In genomic region chr11:28836285-28837081, GRCh38 we compare ENCODE assay signal across 12 cellular contexts.
DNase-seq lines count a peak whose midpoint lies in the region; ATAC-seq, FAIRE-seq and TF ChIP-seq lines count a peak whose summit lies in the region.
"Had no signal": no experiment of that assay in that cellular context is flagged by ENCODE, and none has a peak within 500 bp of the region (broad histone marks: within the 10 kb centered on the region; RNA-seq: fewer than 3 reads in every experiment).

No MANE protein-coding gene starts in this region.

- no peaks in the 10 kb centered on the region for H3K27me3 Mint-ChIP-seq in activated CD8-positive, alpha-beta T cell treated with anti-CD3 and anti-CD28 coated beads, Interleukin-2, amount 10 ng/mL, durations not matched to agents 7 days and 5 days (ENCODE audit: low read depth)

- H3K4me1 Mint-ChIP-seq in activated CD8-positive, alpha-beta T cell treated with anti-CD3 and anti-CD28 coated beads, Interleukin-2, amount 10 ng/mL, durations not matched to agents 7 days and 5 days (ENCODE audit: low read depth) = no peaks in the 10 kb centered on the region
- H3K4me1 Mint-ChIP-seq: stimulated activated effector memory CD8-positive, alpha-beta T cell treated with anti-CD3 and anti-CD28 coated beads, Interleukin-12 subunit alpha, Interleukin-12 subunit beta, amount 100 ng/mL, for 72 hours had no signal

- H3K4me3 ChIP-seq in fibroblast of mammary gland (ENCODE audit: control insufficient read depth, low read depth, low read length) = no peak overlapping the region
- H3K4me3 ChIP-seq: psoas muscle had no signal

- POLR2A ChIA-PET in activated CD8-positive, alpha-beta T cell treated with anti-CD3 and anti-CD28 coated beads, Interleukin-2, amount 10 ng/mL, durations not matched to agents 7 days and 5 days (lab: Charles Lee) = no interaction called here

- H3K36me3 Mint-ChIP-seq in activated CD8-positive, alpha-beta T cell treated with anti-CD3 and anti-CD28 coated beads, Interleukin-2, amount 10 ng/mL, durations not matched to agents 7 days and 5 days (ENCODE audit: low read depth) = no peaks in the 10 kb centered on the region
- H3K36me3 Mint-ChIP-seq: stimulated activated effector memory CD8-positive, alpha-beta T cell treated with anti-CD3 and anti-CD28 coated beads, Interleukin-12 subunit alpha, Interleukin-12 subunit beta, amount 100 ng/mL, for 72 hours had no signal

- no peak overlapping the region for H3K4me3 Mint-ChIP-seq in activated CD8-positive, alpha-beta T cell treated with anti-CD3 and anti-CD28 coated beads, Interleukin-2, amount 10 ng/mL, durations not matched to agents 7 days and 5 days
- H3K4me3 Mint-ChIP-seq: stimulated activated effector memory CD8-positive, alpha-beta T cell treated with anti-CD3 and anti-CD28 coated beads, Interleukin-12 subunit alpha, Interleukin-12 subunit beta, amount 100 ng/mL, for 72 hours had no signal

- peak; percentile 98 for FAIRE-seq in RCC 7860 (lab: Jason Lieb, UNC)

- CTCF ChIA-PET in activated CD8-positive, alpha-beta T cell treated with anti-CD3 and anti-CD28 coated beads, Interleukin-2, amount 10 ng/mL, durations not matched to agents 7 days and 5 days (lab: Charles Lee) = no interaction called here

- peaks cover 7% of the 10 kb centered on the region for H3K9me3 Mint-ChIP-seq in activated CD8-positive, alpha-beta T cell treated with anti-CD3 and anti-CD28 coated beads, Interleukin-2, amount 10 ng/mL, durations not matched to agents 7 days and 5 days (ENCODE audit: insufficient read depth)

- no peak for ATAC-seq in activated CD8-positive, alpha-beta T cell treated with anti-CD3 and anti-CD28 coated beads, Interleukin-2, amount 10 ng/mL, durations not matched to agents 7 days and 5 days
- ATAC-seq: psoas muscle; stimulated activated effector memory CD8-positive, alpha-beta T cell treated with anti-CD3 and anti-CD28 coated beads, Interleukin-12 subunit alpha, Interleukin-12 subunit beta, amount 100 ng/mL, for 72 hours had no signal

- H3K27ac Mint-ChIP-seq in activated CD8-positive, alpha-beta T cell treated with anti-CD3 and anti-CD28 coated beads, Interleukin-2, amount 10 ng/mL, durations not matched to agents 7 days and 5 days = no peak overlapping the region
- H3K27ac Mint-ChIP-seq: stimulated activated effector memory CD8-positive, alpha-beta T cell treated with anti-CD3 and anti-CD28 coated beads, Interleukin-12 subunit alpha, Interleukin-12 subunit beta, amount 100 ng/mL, for 72 hours had no signal

- peak; percentile 79 for DNase-seq in GM04504 (ENCODE audit: low read depth)
- DNase-seq in RCC 7860 (ENCODE audit: low spot score) = peak; percentile 100
- peak; percentile 81 for DNase-seq in fibroblast of mammary gland (ENCODE audit: low read depth)
- peak; percentile 6 for DNase-seq in retina
- no peak for DNase-seq in activated CD4-positive, CD25-positive, alpha-beta regulatory T cell treated with anti-CD3 and anti-CD28 coated beads, Interleukin-2, amount 50 U/mL, for 72 hours
- DNase-seq in amygdala (lab: John Stamatoyannopoulos, UW) = no peak
- no peak for DNase-seq in NCI-H187 treated with DMSO at 0.1 percent for 48 hours (lab: John Stamatoyannopoulos, UW)
- no peak for DNase-seq in activated CD8-positive, alpha-beta T cell treated with anti-CD3 and anti-CD28 coated beads, Interleukin-2, amount 10 ng/mL, durations not matched to agents 7 days and 5 days
- DNase-seq: activated CD4-positive, CD25-positive, alpha-beta regulatory T cell; NCI-H2227 treated with DMSO at 0.1 percent for 48 hours; psoas muscle had no signal

- no peak for TF ChIP-seq CTCF in fibroblast of mammary gland (conservative IDR thresholded peaks at IDR 0.05; ENCODE audit: control insufficient read depth, insufficient read depth, low read depth, low read length)

Comparison
In these comparisons a context has a peak if more than half of its experiments do, and no peak if none do; other contexts are left out.
1. DNase-seq: peak in GM04504 (single experiment), RCC 7860 (single experiment), fibroblast of mammary gland (single experiment) and retina (single experiment); none in activated CD4-positive, CD25-positive, alpha-beta regulatory T cell treated with anti-CD3 and anti-CD28 coated beads, Interleukin-2, amount 50 U/mL, for 72 hours (single experiment), amygdala (0 of 56), NCI-H187 treated with DMSO at 0.1 percent for 48 hours (single experiment) and activated CD8-positive, alpha-beta T cell treated with anti-CD3 and anti-CD28 coated beads, Interleukin-2, amount 10 ng/mL, durations not matched to agents 7 days and 5 days (single experiment).